Comparison of ENCODE assay signal across 1 cellular context in the genomic region with DNA sequence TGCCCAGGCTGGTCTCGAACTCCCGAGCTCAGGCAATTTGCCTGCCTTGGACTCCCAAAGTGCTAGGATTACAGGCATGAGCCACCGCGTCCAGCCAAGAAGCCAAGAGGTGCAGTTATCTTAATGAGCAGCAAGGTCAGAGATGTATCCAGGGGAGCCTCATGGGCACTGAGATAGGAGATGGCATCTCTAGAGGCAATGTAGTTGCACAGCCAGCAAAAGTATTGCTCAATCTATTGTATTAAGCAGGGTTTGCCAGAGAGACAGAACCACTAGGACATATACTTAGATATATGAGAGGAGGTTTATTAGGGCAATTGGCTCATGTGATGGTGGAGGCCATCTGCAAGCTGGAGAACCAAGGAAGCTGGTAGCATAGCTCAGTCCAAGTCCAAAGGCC.
TF ChIP-seq lines count a peak whose summit lies in the region.

No MANE protein-coding gene starts in this region.

TF ChIP-seq in HepG2, 621 proteins besides CTCF, POLR2A, EP300 and RAD21:
- TF ChIP-seq CEBPB (IDR thresholded peaks at IDR 0.05; ENCODE audit: borderline replicate concordance, low read depth, low read length) (peak; percentile 63; the same call in 1 of the 2 replicates), CENPX (CRISPR knock-in tag; IDR thresholded peaks at IDR 0.05) (no peak)
TF ChIP-seq in HepG2: peak in this region for 1.
